1 cellular context compared by ENCODE assay signal in the genomic region with DNA sequence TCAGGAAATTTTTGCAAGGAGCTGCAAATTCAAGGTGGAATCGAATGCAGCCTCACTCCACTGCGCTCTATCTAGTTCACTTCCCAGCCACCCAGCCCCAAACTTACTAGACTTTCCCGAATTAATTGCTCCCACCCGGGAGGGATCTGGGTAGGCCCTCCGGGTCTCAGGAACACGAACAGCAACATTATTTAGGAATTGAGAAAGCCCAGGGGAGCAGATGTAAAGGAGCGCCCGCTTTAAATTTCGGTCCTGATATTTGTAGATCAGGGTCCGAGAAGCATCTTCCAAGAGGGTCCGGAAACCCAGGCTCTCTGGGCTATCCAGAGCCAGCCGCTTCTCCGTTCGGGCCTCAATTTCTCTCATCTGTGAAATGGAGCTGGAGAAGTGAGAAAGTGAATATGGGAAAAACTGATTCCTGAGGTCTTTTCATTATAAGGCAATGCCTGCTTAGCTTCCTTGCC.
A peak's percentile ranks its signal among the peaks of the same experiment; 100 is the strongest.
TF ChIP-seq lines count a peak whose summit lies in the region.

No MANE protein-coding gene starts in this region.

TF ChIP-seq in HepG2, 621 proteins besides CTCF, POLR2A, EP300 and RAD21 (continued from another document):
- peak; percentile 3; the same call in 1 of the 2 replicates for TF ChIP-seq ZNF101 (CRISPR knock-in tag; IDR thresholded peaks at IDR 0.05; ENCODE audit: borderline replicate concordance, low read depth)
- peak; percentile 12; the same call in 1 of the 2 replicates for TF ChIP-seq ZNF674 (CRISPR knock-in tag; IDR thresholded peaks at IDR 0.05; ENCODE audit: low read depth)
